ENCODE assay signal across 23 cellular contexts in genomic region chr3:147297756-147298155, GRCh38.
A peak's percentile ranks its signal among the peaks of the same experiment; 100 is the strongest.
DNase-seq lines count a peak whose midpoint lies in the region; TF ChIP-seq lines count a peak whose summit lies in the region.
"Had no signal": no experiment of that assay in that cellular context is flagged by ENCODE, and none has a peak within 500 bp of the region (broad histone marks: within the 10 kb centered on the region; RNA-seq: fewer than 3 reads in every experiment).

No MANE protein-coding gene starts in this region.

- H3K9ac ChIP-seq in fibroblast of lung (ENCODE audit: insufficient read depth, low read length) (peak overlapping the region; percentile 20), skeletal muscle satellite cell (ENCODE audit: low read depth, low read length) (peak overlapping the region; percentile 4)

- H3K27me3 ChIP-seq in fibroblast of lung (ENCODE audit: control insufficient read depth, insufficient read depth, low read length) (no peaks in the 10 kb centered on the region), skeletal muscle satellite cell (ENCODE audit: control insufficient read depth, insufficient read depth, low read length) (no peaks in the 10 kb centered on the region)
- H3K27me3 ChIP-seq: right atrium auricular region, vagina had no signal

- H3K4me3 ChIP-seq in WI38 (ENCODE audit: low read depth, low read length), result peak overlapping the region; percentile 38; the same call in 1 of the 2 replicates
- no peak overlapping the region for H3K4me3 ChIP-seq in fibroblast of lung (replicated peaks in 1 of 4; ENCODE audit: control extremely low read depth in 1 of 4, insufficient read depth in 1 of 4, low read depth in 3 of 4, low read length in 4 of 4)
- H3K4me3 ChIP-seq in skeletal muscle satellite cell (ENCODE audit: low read length), result no peak overlapping the region
- H3K4me3 ChIP-seq: pancreas, right atrium auricular region, thoracic aorta, vagina had no signal

- peak overlapping the region; percentile 66 for H3K27ac ChIP-seq in fibroblast of lung (ENCODE audit: insufficient read depth, low read length)
- H3K27ac ChIP-seq: pancreas, right atrium auricular region, thoracic aorta, vagina had no signal

- H3K4me1 ChIP-seq in fibroblast of lung (ENCODE audit: control insufficient read depth, extremely low read depth, insufficient read depth, low read length), result peaks cover 6% of the 10 kb centered on the region
- peaks cover 21% of the 10 kb centered on the region for H3K4me1 ChIP-seq in skeletal muscle satellite cell (ENCODE audit: control insufficient read depth, insufficient read depth, low read length)
- H3K4me1 ChIP-seq: pancreas, vagina had no signal

- TF ChIP-seq CTCF in WI38 (IDR thresholded peaks at IDR 0.05; ENCODE audit: low read depth, low read length) (0 out of 2 replicates have a peak, but pooled peaks have one; percentile 7), fibroblast of lung (conservative IDR thresholded peaks at IDR 0.05 in 1 of 2, IDR thresholded peaks at IDR 0.05 in 1 of 2; ENCODE audit: low read depth in 1 of 2, low read length in 2 of 2) (peak in 1 of 2 donors; percentile 8)

- no peaks in the 10 kb centered on the region for H3K36me3 ChIP-seq in fibroblast of lung (ENCODE audit: control insufficient read depth, insufficient read depth, low read length)
- no peaks in the 10 kb centered on the region for H3K36me3 ChIP-seq in skeletal muscle satellite cell (ENCODE audit: insufficient read depth, low read length)
- H3K36me3 ChIP-seq: pancreas, right atrium auricular region, thoracic aorta, vagina had no signal

- H3K79me2 ChIP-seq in fibroblast of lung (ENCODE audit: control insufficient read depth, insufficient read depth, low read length), result no peaks in the 10 kb centered on the region

- H3K9me3 ChIP-seq in fibroblast of lung (ENCODE audit: control insufficient read depth, insufficient read depth, low read depth, low read length), result no peaks in the 10 kb centered on the region
- no peaks in the 10 kb centered on the region for H3K9me3 ChIP-seq in skeletal muscle satellite cell (replicated peaks; ENCODE audit: low read length)
- H3K9me3 ChIP-seq: pancreas, right atrium auricular region, thoracic aorta, vagina had no signal

- H3K4me2 ChIP-seq in fibroblast of lung (ENCODE audit: extremely low read depth, insufficient read depth, low read length), result peak overlapping the region; percentile 75
- no peak overlapping the region for H3K4me2 ChIP-seq in skeletal muscle satellite cell (ENCODE audit: low read length)

- DNase-seq in HCEC 1CT (peak; percentile 65), fibroblast of lung (ENCODE audit: low read depth in 2 of 2) (peak in 1 of 2 donors; percentile 5), cerebellum (ENCODE audit: low spot score) (no peak), NCI-H510A (lab: John Stamatoyannopoulos, UW) (no peak), DMS53 treated with DMSO at 0.1 percent for 48 hours (lab: John Stamatoyannopoulos, UW; ENCODE audit: unreplicated experiment) (no peak)
- DNase-seq: activated B cell treated with CpG ODN at 0.5 μM for 24 hours; activated CD4-positive, alpha-beta T cell treated with anti-CD3 and anti-CD28 coated beads, Interleukin-2, amount 50 U/mL, for 48 hours; activated CD8-positive, alpha-beta memory T cell treated with anti-CD3 and anti-CD28 coated beads, Interleukin-2, amount 50 U/mL, for 4 hours; effector CD4-positive, alpha-beta T cell; EL; left colon; MV-4-11; naive B cell; NCI-H2171; pancreas; RPMI8226; stimulated activated naive CD8-positive, alpha-beta T cell treated with anti-CD3 and anti-CD28 coated beads, Interleukin-15, Interleukin-2, amounts not matched to agents 100 U/mL and 50 U/mL, for 24 hours; T-helper 9 cell had no signal

- no peak overlapping the region for H2AFZ ChIP-seq in fibroblast of lung (ENCODE audit: low read length)

- H4K20me1 ChIP-seq in fibroblast of lung (ENCODE audit: control insufficient read depth, extremely low read depth, insufficient read depth, low read length), result no peaks in the 10 kb centered on the region
